ENCODE assay signal across 8 cellular contexts in the genomic region with DNA sequence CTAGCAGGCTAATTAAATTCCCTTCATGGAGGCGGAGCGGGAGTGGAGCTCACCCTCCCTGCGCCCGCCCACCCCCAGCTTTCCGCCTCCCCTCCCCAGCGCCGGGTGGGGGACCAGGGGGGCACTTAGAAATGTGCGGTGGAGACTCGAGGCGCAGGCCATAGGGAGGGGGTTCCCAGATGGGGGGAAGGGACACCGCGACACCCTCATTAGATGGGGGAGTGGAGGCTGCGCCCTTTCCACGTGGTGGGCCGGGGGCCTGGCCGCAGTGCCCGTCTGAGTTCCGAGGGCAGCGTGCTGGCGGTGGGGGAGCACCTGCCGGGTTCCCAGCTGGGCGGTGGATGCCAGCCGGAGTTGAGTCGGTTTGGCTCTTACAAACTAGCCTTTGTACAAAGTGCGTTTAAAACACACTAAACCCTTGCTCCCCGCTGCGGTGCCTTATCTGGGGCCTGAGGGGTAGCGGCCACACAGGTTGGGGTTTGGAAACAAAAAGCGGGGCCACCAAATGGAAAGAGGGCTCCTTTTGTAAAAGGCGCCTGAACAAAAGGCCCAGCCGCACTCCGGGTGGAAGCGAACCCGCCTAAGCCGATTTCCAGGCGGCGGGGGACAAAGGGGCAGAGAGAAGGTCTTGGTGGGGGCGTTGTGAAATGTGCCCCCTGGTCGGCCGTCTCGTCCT. TPM values are rescaled to one million over a fixed set of nuclear protein-coding genes. Genes with fewer than 3 reads are reported as not detected.
DNase-seq lines count a peak whose midpoint lies in the region; ATAC-seq and TF ChIP-seq lines count a peak whose summit lies in the region.

No MANE protein-coding gene starts in this region.

- H3K36me3 ChIP-seq in BLaER1, result peaks cover 18% of the 10 kb centered on the region
- no peaks in the 10 kb centered on the region for H3K36me3 ChIP-seq in breast epithelium

- H3K27ac ChIP-seq in BLaER1 (peak overlapping the region; percentile 75), breast epithelium (peak overlapping the region; percentile 98 to 99)

- no peak for ATAC-seq in naive thymus-derived CD8-positive, alpha-beta T cell
- no peak for ATAC-seq in GM18517 (IDR thresholded peaks at IDR 0.05; ENCODE audit: unreplicated experiment)
- ATAC-seq in GM21737 (IDR thresholded peaks at IDR 0.05; ENCODE audit: unreplicated experiment), result no peak
- no peak for ATAC-seq in HG02642 (IDR thresholded peaks at IDR 0.05; ENCODE audit: poor library complexity, unreplicated experiment)

- no peak for DNase-seq in breast epithelium (ENCODE audit: low spot score in 2 of 2)
- DNase-seq in naive thymus-derived CD8-positive, alpha-beta T cell, result peak in 3 of 10 donors; percentile 11 to 30 (median 30)
- no peak for DNase-seq in stimulated activated naive CD4-positive, alpha-beta T cell treated with Interleukin-2 at 50 U/mL for 16 hours (lab: John Stamatoyannopoulos, UW)

- peaks cover 22 to 33% (median 30%) of the 10 kb centered on the region in 3 donors for H3K4me1 Mint-ChIP-seq in IgD-negative memory B cell
- peaks cover 20 to 57% (median 55%) of the 10 kb centered on the region in 4 donors for H3K4me1 Mint-ChIP-seq in naive thymus-derived CD8-positive, alpha-beta T cell

- H3K27ac Mint-ChIP-seq in IgD-negative memory B cell, result peak overlapping the region in 2 of 3 donors; percentile 76 to 94
- peak overlapping the region in 9 of 10 donors; percentile 15 to 93 (median 78) for H3K27ac Mint-ChIP-seq in naive thymus-derived CD8-positive, alpha-beta T cell

- no peak for TF ChIP-seq CTCF in breast epithelium (IDR thresholded peaks at IDR 0.05)

- POLR2A ChIA-PET in naive thymus-derived CD8-positive, alpha-beta T cell (lab: Charles Lee), result interaction anchor here (1.3 to 8.2 kb wide), 6 partner anchors 9 to 166 kb away, joined by 3 to 87 read pairs (median 16); no protein-coding TSS in a partner anchor

- intact Hi-C loops in breast epithelium (cut with DNase I; ENCODE audit: low total_unique reads), result loop anchor here (10.0 kb wide), 1 partner anchor 60 kb away; no protein-coding TSS in a partner anchor

- peak overlapping the region; percentile 82 for H3K9ac ChIP-seq in BLaER1

- no peak for TF ChIP-seq POLR2A in breast epithelium (IDR thresholded peaks at IDR 0.05)

- H3K27me3 ChIP-seq in BLaER1, result no peaks in the 10 kb centered on the region
- no peaks in the 10 kb centered on the region for H3K27me3 ChIP-seq in breast epithelium

- no peaks in the 10 kb centered on the region for H3K36me3 Mint-ChIP-seq in IgD-negative memory B cell
- H3K36me3 Mint-ChIP-seq in naive thymus-derived CD8-positive, alpha-beta T cell, result peaks cover 0 to 6% (median 0%) of the 10 kb centered on the region in 3 donors

- H3K9me3 ChIP-seq in BLaER1, result no peaks in the 10 kb centered on the region
- H3K9me3 ChIP-seq in breast epithelium, result no peaks in the 10 kb centered on the region

- peaks cover 66% of the 10 kb centered on the region for H4K20me1 ChIP-seq in BLaER1

- no peaks in the 10 kb centered on the region for H3K27me3 Mint-ChIP-seq in IgD-negative memory B cell
- H3K27me3 Mint-ChIP-seq in naive thymus-derived CD8-positive, alpha-beta T cell, result no peaks in the 10 kb centered on the region

- H3K4me1 ChIP-seq in BLaER1 (peaks cover 68% of the 10 kb centered on the region), breast epithelium (peaks cover 27 to 30% of the 10 kb centered on the region in 2 donors)

- peak overlapping the region; percentile 65 to 94 (median 85) for H3K4me3 Mint-ChIP-seq in IgD-negative memory B cell
- H3K4me3 Mint-ChIP-seq in naive thymus-derived CD8-positive, alpha-beta T cell, result peak overlapping the region; percentile 78 to 93 (median 85)

- H3K4me3 ChIP-seq in BLaER1, result peak overlapping the region; percentile 76
- peak overlapping the region; percentile 56 to 79 (median 70) for H3K4me3 ChIP-seq in breast epithelium

- no peaks in the 10 kb centered on the region for H3K9me3 Mint-ChIP-seq in IgD-negative memory B cell
- H3K9me3 Mint-ChIP-seq in naive thymus-derived CD8-positive, alpha-beta T cell, result no peaks in the 10 kb centered on the region

- peak overlapping the region; percentile 97 for H3K4me2 ChIP-seq in BLaER1

RNA-seq across cellular contexts. Expression of gene GSE1, which starts 1.4 kb away (rescaled TPM):
- polyA plus RNA-seq in IgD-negative memory B cell, result 7.3 TPM
- 100 to 1,000 TPM in 1 of 3 donors, 10 to 100 TPM in 2; 52.3 to 105 (median 60.7) TPM for total RNA-seq in breast epithelium
- total RNA-seq in naive thymus-derived CD8-positive, alpha-beta T cell, result 10 to 100 TPM; 53.8 to 56.2 TPM
- 1 to 10 TPM; 1.5 to 2.9 (median 2.0) TPM for polyA plus RNA-seq in naive thymus-derived CD8-positive, alpha-beta T cell
